Comparison of ENCODE assay signal across 9 cellular contexts in the genomic region with DNA sequence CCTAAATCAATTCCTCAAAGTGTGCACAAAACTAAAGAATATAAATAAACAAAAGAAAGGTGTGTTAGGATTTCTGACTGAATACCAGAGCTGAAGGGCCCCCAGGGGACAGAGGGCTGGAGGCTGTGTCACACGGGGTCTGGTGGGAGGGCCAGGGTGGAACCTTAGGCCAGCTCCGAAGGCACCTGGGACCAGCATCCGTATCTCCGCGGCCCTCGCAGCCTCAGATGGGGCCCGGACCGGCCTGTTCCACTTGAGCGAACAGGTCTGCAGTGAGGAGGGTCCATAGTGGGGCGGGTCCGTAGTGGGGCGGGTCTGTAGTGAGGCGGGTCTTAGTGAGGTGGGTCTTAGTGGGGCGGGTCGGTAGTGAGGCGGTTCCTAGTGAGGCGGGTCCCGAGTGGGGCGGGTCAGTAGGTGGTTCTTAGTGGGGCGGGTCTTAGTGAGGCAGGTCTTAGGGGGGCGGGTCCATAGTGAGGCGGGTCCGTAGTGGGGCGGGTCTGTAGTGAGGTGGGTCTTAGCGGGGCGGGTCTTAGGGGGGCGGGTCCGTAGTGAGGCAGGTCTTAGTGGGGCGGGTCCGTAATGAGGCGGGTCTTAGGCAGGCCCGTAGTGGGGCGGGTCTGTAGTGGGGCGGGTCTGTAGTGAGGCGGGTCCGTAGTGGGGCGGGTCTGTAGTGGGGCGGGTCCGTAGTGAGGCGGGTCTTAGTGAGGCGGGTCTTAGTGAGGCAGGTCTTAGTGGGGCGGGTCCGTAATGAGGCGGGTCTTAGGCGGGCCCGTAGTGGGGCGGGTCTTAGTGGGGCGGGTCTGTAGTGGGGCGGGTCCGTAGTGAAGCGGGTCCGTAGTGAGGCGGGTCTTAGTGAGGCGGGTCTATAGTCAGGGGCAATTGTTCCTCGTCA. TPM values are rescaled to one million over a fixed set of nuclear protein-coding genes. Genes with fewer than 3 reads are reported as not detected.
DNase-seq lines count a peak whose midpoint lies in the region; ATAC-seq and TF ChIP-seq lines count a peak whose summit lies in the region.
"Had no signal": no experiment of that assay in that cellular context is flagged by ENCODE, and none has a peak within 500 bp of the region (broad histone marks: within the 10 kb centered on the region; RNA-seq: fewer than 3 reads in every experiment).

No MANE protein-coding gene starts in this region.

- H3K9me3 ChIP-seq in HUES48 (ENCODE audit: control insufficient read depth, insufficient read depth, low read length) = no peaks in the 10 kb centered on the region
- H3K9me3 ChIP-seq: SJCRH30 had no signal

- H3K27me3 ChIP-seq in HUES48 (ENCODE audit: control insufficient read depth, insufficient read depth, low read length) = no peaks in the 10 kb centered on the region
- H3K27me3 ChIP-seq: SJCRH30 had no signal

- peaks cover 12% of the 10 kb centered on the region for H3K4me1 ChIP-seq in HUES48 (ENCODE audit: control insufficient read depth, insufficient read depth, low read length)
- H3K4me1 ChIP-seq: SJCRH30 had no signal

- peak overlapping the region; percentile 51 for H3K4me3 ChIP-seq in HUES48 (ENCODE audit: low read depth, low read length)
- peak overlapping the region; percentile 48 for H3K4me3 ChIP-seq in coronary artery
- H3K4me3 ChIP-seq: SJCRH30 had no signal

- no peak for ATAC-seq in HG03520 (IDR thresholded peaks at IDR 0.05; ENCODE audit: unreplicated experiment)

- H3K36me3 ChIP-seq in HUES48 (ENCODE audit: control insufficient read depth, insufficient read depth, low read length) = peaks cover 4% of the 10 kb centered on the region; the same call in 1 of the 2 replicates
- H3K36me3 ChIP-seq: SJCRH30 had no signal

- no peak overlapping the region for H3K9ac ChIP-seq in HUES48 (ENCODE audit: low read depth, low read length)

- no peak for TF ChIP-seq CTCF in coronary artery (IDR thresholded peaks at IDR 0.05)

- peak; percentile 49 for DNase-seq in COLO829 (ENCODE audit: low spot score)
- no peak for DNase-seq in coronary artery (ENCODE audit: low spot score)
- peak; percentile 35 to 96 for DNase-seq in lung microvascular endothelial cell (ENCODE audit: low read depth in 2 of 2)
- DNase-seq in NK-92 (lab: John Stamatoyannopoulos, UW; ENCODE audit: unreplicated experiment) = no peak
- DNase-seq in C1 segment of cervical spinal cord (lab: John Stamatoyannopoulos, UW) = no peak
- DNase-seq in activated gamma-delta T cell treated with Interleukin-2 at 50 U/mL for 16 hours = no peak

- H3K27ac ChIP-seq in HUES48 (ENCODE audit: low read depth, low read length) = no peak overlapping the region
- H3K27ac ChIP-seq in coronary artery = peak overlapping the region; percentile 40 to 60
- H3K27ac ChIP-seq: SJCRH30 had no signal

RNA-seq across cellular contexts. Expression of gene GPR146, which starts 15.1 kb away (rescaled TPM):
- total RNA-seq in lung microvascular endothelial cell = 24.0 and 90.3 TPM in 2 replicates

RNA-seq across cellular contexts. Expression of gene GPER1, which starts 28.5 kb away (rescaled TPM):
- 1.1 and 1.2 TPM in 2 replicates for total RNA-seq in lung microvascular endothelial cell
- total RNA-seq: SJCRH30 had no signal

Comparison
In these comparisons a context has a peak if more than half of its experiments do, and no peak if none do; other contexts are left out.
1. DNase-seq: peak in COLO829 (single experiment) and lung microvascular endothelial cell (2 of 2); none in coronary artery (single experiment), NK-92 (single experiment), C1 segment of cervical spinal cord (0 of 14) and activated gamma-delta T cell treated with Interleukin-2 at 50 U/mL for 16 hours (single experiment).